ENCODE assay signal across 1 cellular context in genomic region chr21:25898671-25899070, GRCh38.
TF ChIP-seq lines count a peak whose summit lies in the region.

No MANE protein-coding gene starts in this region.

TF ChIP-seq in WTC11, 78 proteins besides CTCF, POLR2A, EP300 and RAD21:
- TF ChIP-seq E2F5 (CRISPR knock-in tag; IDR thresholded peaks at IDR 0.05) (no peak), NFATC4 (CRISPR knock-in tag; IDR thresholded peaks at IDR 0.05) (no peak), PRDM15 (CRISPR knock-in tag; IDR thresholded peaks at IDR 0.05) (no peak), ZNF281 (CRISPR knock-in tag; IDR thresholded peaks at IDR 0.05) (no peak), FOXP1 (CRISPR knock-in tag; IDR thresholded peaks at IDR 0.05; ENCODE audit: borderline replicate concordance) (no peak), ELF4 (CRISPR knock-in tag; IDR thresholded peaks at IDR 0.05; ENCODE audit: low read depth) (no peak), RELA (CRISPR knock-in tag; IDR thresholded peaks at IDR 0.05; ENCODE audit: borderline replicate concordance) (no peak)
- TF ChIP-seq, protein P1, sequence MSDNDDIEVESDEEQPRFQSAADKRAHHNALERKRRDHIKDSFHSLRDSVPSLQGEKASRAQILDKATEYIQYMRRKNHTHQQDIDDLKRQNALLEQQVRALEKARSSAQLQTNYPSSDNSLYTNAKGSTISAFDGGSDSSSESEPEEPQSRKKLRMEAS (CRISPR knock-in tag; IDR thresholded peaks at IDR 0.05): no peak
- TF ChIP-seq, protein P2, sequence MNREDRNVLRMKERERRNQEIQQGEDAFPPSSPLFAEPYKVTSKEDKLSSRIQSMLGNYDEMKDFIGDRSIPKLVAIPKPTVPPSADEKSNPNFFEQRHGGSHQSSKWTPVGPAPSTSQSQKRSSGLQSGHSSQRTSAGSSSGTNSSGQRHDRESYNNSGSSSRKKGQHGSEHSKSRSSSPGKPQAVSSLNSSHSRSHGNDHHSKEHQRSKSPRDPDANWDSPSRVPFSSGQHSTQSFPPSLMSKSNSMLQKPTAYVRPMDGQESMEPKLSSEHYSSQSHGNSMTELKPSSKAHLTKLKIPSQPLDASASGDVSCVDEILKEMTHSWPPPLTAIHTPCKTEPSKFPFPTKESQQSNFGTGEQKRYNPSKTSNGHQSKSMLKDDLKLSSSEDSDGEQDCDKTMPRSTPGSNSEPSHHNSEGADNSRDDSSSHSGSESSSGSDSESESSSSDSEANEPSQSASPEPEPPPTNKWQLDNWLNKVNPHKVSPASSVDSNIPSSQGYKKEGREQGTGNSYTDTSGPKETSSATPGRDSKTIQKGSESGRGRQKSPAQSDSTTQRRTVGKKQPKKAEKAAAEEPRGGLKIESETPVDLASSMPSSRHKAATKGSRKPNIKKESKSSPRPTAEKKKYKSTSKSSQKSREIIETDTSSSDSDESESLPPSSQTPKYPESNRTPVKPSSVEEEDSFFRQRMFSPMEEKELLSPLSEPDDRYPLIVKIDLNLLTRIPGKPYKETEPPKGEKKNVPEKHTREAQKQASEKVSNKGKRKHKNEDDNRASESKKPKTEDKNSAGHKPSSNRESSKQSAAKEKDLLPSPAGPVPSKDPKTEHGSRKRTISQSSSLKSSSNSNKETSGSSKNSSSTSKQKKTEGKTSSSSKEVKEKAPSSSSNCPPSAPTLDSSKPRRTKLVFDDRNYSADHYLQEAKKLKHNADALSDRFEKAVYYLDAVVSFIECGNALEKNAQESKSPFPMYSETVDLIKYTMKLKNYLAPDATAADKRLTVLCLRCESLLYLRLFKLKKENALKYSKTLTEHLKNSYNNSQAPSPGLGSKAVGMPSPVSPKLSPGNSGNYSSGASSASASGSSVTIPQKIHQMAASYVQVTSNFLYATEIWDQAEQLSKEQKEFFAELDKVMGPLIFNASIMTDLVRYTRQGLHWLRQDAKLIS (CRISPR knock-in tag; IDR thresholded peaks at IDR 0.05; ENCODE audit: borderline replicate concordance): no peak
